Comparison of ENCODE assay signal across 11 cellular contexts in genomic region chr2:23637011-23637778, GRCh38.
DNase-seq lines count a peak whose midpoint lies in the region; ATAC-seq and TF ChIP-seq lines count a peak whose summit lies in the region.
"Had no signal": no experiment of that assay in that cellular context is flagged by ENCODE, and none has a peak within 500 bp of the region (broad histone marks: within the 10 kb centered on the region; RNA-seq: fewer than 3 reads in every experiment).

No MANE protein-coding gene starts in this region.

- peaks cover 13% of the 10 kb centered on the region for H3K36me3 ChIP-seq in muscle layer of colon (ENCODE audit: insufficient read depth, low read length)
- H3K36me3 ChIP-seq: neutrophil had no signal

- H3K9ac ChIP-seq in muscle layer of colon (ENCODE audit: low read length), result no peak overlapping the region

- H3K4me3 ChIP-seq in epithelial cell of esophagus (ENCODE audit: low read length) (no peak overlapping the region), muscle layer of colon (ENCODE audit: low read depth in 1 of 2, low read length in 2 of 2) (no peak overlapping the region)

- no peaks in the 10 kb centered on the region for H3K27me3 ChIP-seq in muscle layer of colon (ENCODE audit: control insufficient read depth in 1 of 2, insufficient read depth in 2 of 2, low read length in 2 of 2)
- H3K27me3 ChIP-seq: neutrophil had no signal

- no peak for TF ChIP-seq CTCF in epithelial cell of esophagus (IDR thresholded peaks at IDR 0.05; ENCODE audit: insufficient read depth, low read depth, low read length, missing control alignments)

- in situ Hi-C loops in ACHN (cut with HindIII; ENCODE audit: low pct_ligation_motif_present, low pct_unique_long_range_greater_than_20kb, low sequenced_read_pairs), result no loop called here

- peak; percentile 55 for DNase-seq in Right ventricle myocardium inferior (ENCODE audit: missing footprints)
- no peak for DNase-seq in cardiac septum (ENCODE audit: low spot score)
- peak; percentile 18 for DNase-seq in epithelial cell of esophagus (ENCODE audit: low read depth)
- DNase-seq in ACHN, result no peak
- no peak for DNase-seq in activated CD8-positive, alpha-beta memory T cell treated with anti-CD3 and anti-CD28 coated beads, Interleukin-2, amount 50 U/mL, for 48 hours
- no peak for DNase-seq in effector CD8-positive, alpha-beta T cell (lab: John Stamatoyannopoulos, UW)
- DNase-seq: activated CD4-positive, alpha-beta T cell treated with anti-CD3 and anti-CD28 coated beads, Interleukin-2, amount 50 U/mL, for 1 hour; AML-193 had no signal

- peak overlapping the region; percentile 13 for H3K27ac ChIP-seq in muscle layer of colon (ENCODE audit: low read depth, low read length)
- H3K27ac ChIP-seq: neutrophil had no signal

- peaks cover 17% of the 10 kb centered on the region for H3K4me1 ChIP-seq in muscle layer of colon (ENCODE audit: insufficient read depth, low read length)

- intact Hi-C loops in Right ventricle myocardium inferior (cut with DNase I), result loop anchor here (5.0 kb wide), 1 partner anchor 120 kb away; no protein-coding TSS in a partner anchor
- intact Hi-C loops in cardiac septum (cut with DNase I), result loop anchor here (10.0 kb wide), 1 partner anchor 128 kb away; no protein-coding TSS in a partner anchor

- ATAC-seq in Right ventricle myocardium inferior (peak; percentile 44), GM18498 (IDR thresholded peaks at IDR 0.05; ENCODE audit: unreplicated experiment) (no peak)

- H3K9me3 ChIP-seq in muscle layer of colon (ENCODE audit: low read length), result no peaks in the 10 kb centered on the region
- H3K9me3 ChIP-seq: neutrophil had no signal

Comparison
In these comparisons a context has a peak if more than half of its experiments do, and no peak if none do; other contexts are left out.
1. DNase-seq: peak in Right ventricle myocardium inferior (single experiment) and epithelial cell of esophagus (single experiment); none in cardiac septum (single experiment), ACHN (single experiment), activated CD8-positive, alpha-beta memory T cell treated with anti-CD3 and anti-CD28 coated beads, Interleukin-2, amount 50 U/mL, for 48 hours (single experiment) and effector CD8-positive, alpha-beta T cell (single experiment).